ENCODE assay signal across 1 cellular context in genomic region chr9:36492849-36493248, GRCh38.
TF ChIP-seq lines count a peak whose summit lies in the region.

No MANE protein-coding gene starts in this region.

TF ChIP-seq in IMR-90, 13 proteins besides CTCF, POLR2A, EP300 and RAD21:
- no peak for TF ChIP-seq MAZ (IDR thresholded peaks at IDR 0.05; ENCODE audit: borderline replicate concordance, low read depth, low read length)
